In the genomic region with DNA sequence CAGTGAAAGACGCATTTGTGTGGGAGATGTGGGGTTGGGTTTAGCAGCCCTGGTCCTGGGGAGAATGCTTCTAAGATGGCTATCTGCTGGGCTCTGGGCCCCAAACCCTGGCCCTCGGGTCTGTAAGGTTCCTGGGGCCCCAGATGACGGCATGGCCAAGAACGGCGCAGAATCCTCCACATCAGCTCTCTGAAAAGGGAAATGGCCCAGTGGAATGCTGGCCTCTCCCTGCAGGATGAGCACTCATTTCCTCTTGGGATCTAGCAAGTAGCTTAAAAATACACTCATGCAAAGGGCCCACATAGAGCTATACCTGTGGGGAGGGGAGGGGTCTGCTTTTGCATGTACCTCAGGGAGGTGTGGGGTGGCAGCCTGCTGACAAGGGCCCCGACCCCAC, we compare ENCODE assay signal across 10 cellular contexts. TPM values are rescaled to one million over a fixed set of nuclear protein-coding genes. Genes with fewer than 3 reads are reported as not detected.
DNase-seq lines count a peak whose midpoint lies in the region; ATAC-seq and TF ChIP-seq lines count a peak whose summit lies in the region.
"Had no signal": no experiment of that assay in that cellular context is flagged by ENCODE, and none has a peak within 500 bp of the region (broad histone marks: within the 10 kb centered on the region; RNA-seq: fewer than 3 reads in every experiment).

No MANE protein-coding gene starts in this region.

- H3K4me1 ChIP-seq in right lobe of liver = peaks cover 0 to 13% (median 3%) of the 10 kb centered on the region in 4 donors
- peaks cover 46 to 57% of the 10 kb centered on the region in 2 donors for H3K4me1 ChIP-seq in thyroid gland

- H3K4me3 Mint-ChIP-seq in activated CD4-positive, alpha-beta T cell treated with anti-CD3 and anti-CD28 coated beads, Interleukin-2, amount 10 ng/mL, durations not matched to agents 7 days and 5 days = peak overlapping the region; percentile 55
- H3K4me3 Mint-ChIP-seq in brain = peak overlapping the region; percentile 78 to 87 (median 84)

- peak overlapping the region; percentile 27 to 49 (median 40) for H3K27ac ChIP-seq in right lobe of liver
- H3K27ac ChIP-seq in thyroid gland = peak overlapping the region; percentile 50 to 87 (median 75)
- H3K27ac ChIP-seq: cardiac muscle cell had no signal

- H3K9me3 ChIP-seq in right lobe of liver (no peaks in the 10 kb centered on the region), thyroid gland (no peaks in the 10 kb centered on the region)

- H3K36me3 Mint-ChIP-seq in activated CD4-positive, alpha-beta T cell treated with anti-CD3 and anti-CD28 coated beads, Interleukin-2, amount 10 ng/mL, durations not matched to agents 7 days and 5 days (ENCODE audit: low read depth) = no peaks in the 10 kb centered on the region
- no peaks in the 10 kb centered on the region for H3K36me3 Mint-ChIP-seq in brain

- no peak for DNase-seq in activated CD4-positive, alpha-beta T cell treated with anti-CD3 and anti-CD28 coated beads, Interleukin-2, amount 10 ng/mL, durations not matched to agents 7 days and 5 days
- DNase-seq in activated CD4-positive, alpha-beta T cell treated with anti-CD3 and anti-CD28 coated beads, Interleukin-2, amount 50 U/mL, for 4 hours = no peak
- DNase-seq in right lobe of liver (peak in 1 of 3 donors; percentile 54), thyroid gland (peak in 1 of 2 donors; percentile 20), medulla oblongata (ENCODE audit: extremely low spot score) (no peak)

- TF ChIP-seq POLR2A in right lobe of liver (IDR thresholded peaks at IDR 0.05) (no peak), thyroid gland (IDR thresholded peaks at IDR 0.05) (no peak)

- WGBS in right lobe of liver (ENCODE audit: insufficient coverage, low coverage, low lambda C conversion rate, missing lambda C conversion rate) = 25% methylated on average over 1 of the region's 6 CpGs
- WGBS in thyroid gland, 2 donors = 45 to 66% methylated on average over 3 to 6 of the region's 6 CpGs

- peaks cover 8% of the 10 kb centered on the region for H3K4me1 Mint-ChIP-seq in activated CD4-positive, alpha-beta T cell treated with anti-CD3 and anti-CD28 coated beads, Interleukin-2, amount 10 ng/mL, durations not matched to agents 7 days and 5 days
- peaks cover 43% of the 10 kb centered on the region for H3K4me1 Mint-ChIP-seq in brain

- ATAC-seq in right lobe of liver (peak; percentile 6 to 32 (median 19)), HG02571 (IDR thresholded peaks at IDR 0.05; ENCODE audit: unreplicated experiment) (no peak), HG03135 (IDR thresholded peaks at IDR 0.05; ENCODE audit: unreplicated experiment) (no peak)

- CTCF ChIA-PET in activated CD4-positive, alpha-beta T cell treated with anti-CD3 and anti-CD28 coated beads, Interleukin-2, amount 10 ng/mL, durations not matched to agents 7 days and 5 days (lab: Charles Lee) = interaction anchor here (0.6 kb wide), 1 partner anchor 205 kb away, joined by 3 read pairs; no protein-coding TSS in a partner anchor

- H3K27me3 Mint-ChIP-seq in activated CD4-positive, alpha-beta T cell treated with anti-CD3 and anti-CD28 coated beads, Interleukin-2, amount 10 ng/mL, durations not matched to agents 7 days and 5 days = peaks cover 6% of the 10 kb centered on the region
- no peaks in the 10 kb centered on the region for H3K27me3 Mint-ChIP-seq in brain

- H3K36me3 ChIP-seq in right lobe of liver (no peaks in the 10 kb centered on the region), thyroid gland (no peaks in the 10 kb centered on the region)
- H3K36me3 ChIP-seq: cardiac muscle cell had no signal

- no peak overlapping the region for H3K27ac Mint-ChIP-seq in activated CD4-positive, alpha-beta T cell treated with anti-CD3 and anti-CD28 coated beads, Interleukin-2, amount 10 ng/mL, durations not matched to agents 7 days and 5 days
- H3K27ac Mint-ChIP-seq in brain = peak overlapping the region in 4 of 5 experiments; percentile 91 to 99 (median 95)

- H3K27me3 ChIP-seq in right lobe of liver = no peaks in the 10 kb centered on the region
- H3K27me3 ChIP-seq in thyroid gland = no peaks in the 10 kb centered on the region
- H3K27me3 ChIP-seq: cardiac muscle cell had no signal

- no peaks in the 10 kb centered on the region for H3K9me3 Mint-ChIP-seq in activated CD4-positive, alpha-beta T cell treated with anti-CD3 and anti-CD28 coated beads, Interleukin-2, amount 10 ng/mL, durations not matched to agents 7 days and 5 days
- H3K9me3 Mint-ChIP-seq in brain = no peaks in the 10 kb centered on the region

- TF ChIP-seq CTCF in brain (conservative IDR thresholded peaks at IDR 0.05) (no peak), right lobe of liver (IDR thresholded peaks at IDR 0.05) (no peak), thyroid gland (IDR thresholded peaks at IDR 0.05) (no peak)

- intact Hi-C loops in right lobe of liver (cut with DNase I) (no loop called here), thyroid gland (cut with DNase I) (loop anchor here (5.0 kb wide), 1 partner anchor 193 kb away; no protein-coding TSS in a partner anchor)

- H3K4me3 ChIP-seq in right lobe of liver (no peak overlapping the region), thyroid gland (replicated peaks in 1 of 3) (peak overlapping the region in 1 of 3 donors; percentile 18)

- POLR2A ChIA-PET in activated CD4-positive, alpha-beta T cell treated with anti-CD3 and anti-CD28 coated beads, Interleukin-2, amount 10 ng/mL, durations not matched to agents 7 days and 5 days (lab: Charles Lee) = no interaction called here

RNA-seq across cellular contexts. Expression of a gene that starts 37.5 kb away (rescaled TPM):
- total RNA-seq in activated CD4-positive, alpha-beta T cell treated with anti-CD3 and anti-CD28 coated beads, Interleukin-2, amount 10 ng/mL, durations not matched to agents 7 days and 5 days = not detected
- polyA plus RNA-seq in brain (ENCODE audit: insufficient read depth, low read depth, low replicate concordance) = not detected
- total RNA-seq in right lobe of liver = 10 to 100 TPM in 1 of 6 experiments, 1 to 10 TPM in 3, under 1 TPM in 1, not detected in 1; 0.63 to 22.9 (median 1.1) TPM
- total RNA-seq in thyroid gland = not detected
- total RNA-seq: urinary bladder had no signal

Comparison
In these comparisons a context has a peak if more than half of its experiments do, and no peak if none do; other contexts are left out.
1. ATAC-seq: peak in right lobe of liver (4 of 4); none in HG02571 (single experiment) and HG03135 (single experiment).